Comparison of ENCODE assay signal across 1 cellular context in genomic region chr16:64545769-64546168, GRCh38.
TF ChIP-seq lines count a peak whose summit lies in the region.

No MANE protein-coding gene starts in this region.

TF ChIP-seq in neural cell, 6 proteins besides CTCF, POLR2A, EP300 and RAD21 (continued from another document):
- TF ChIP-seq REST (IDR thresholded peaks at IDR 0.05; ENCODE audit: borderline replicate concordance) (no peak), POLR2AphosphoS5 (IDR thresholded peaks at IDR 0.05) (no peak), SMC3 (conservative IDR thresholded peaks at IDR 0.05; ENCODE audit: poor library complexity) (no peak), MXI1 (conservative IDR thresholded peaks at IDR 0.05; ENCODE audit: poor library complexity, severe bottlenecking) (no peak)
